Comparison of ENCODE assay signal across 17 cellular contexts in genomic region chr12:116420476-116420875, GRCh38.
A peak's percentile ranks its signal among the peaks of the same experiment; 100 is the strongest.
DNase-seq lines count a peak whose midpoint lies in the region; ATAC-seq, FAIRE-seq and TF ChIP-seq lines count a peak whose summit lies in the region.
"Had no signal": no experiment of that assay in that cellular context is flagged by ENCODE, and none has a peak within 500 bp of the region (broad histone marks: within the 10 kb centered on the region; RNA-seq: fewer than 3 reads in every experiment).

No MANE protein-coding gene starts in this region.

- H3K36me3 Mint-ChIP-seq in GM23338 (ENCODE audit: low read depth), result no peaks in the 10 kb centered on the region
- H3K36me3 Mint-ChIP-seq in neural progenitor cell, result no peaks in the 10 kb centered on the region
- no peaks in the 10 kb centered on the region for H3K36me3 Mint-ChIP-seq in stimulated activated effector memory CD8-positive, alpha-beta T cell treated with anti-CD3 and anti-CD28 coated beads, Interleukin-12 subunit alpha, Interleukin-12 subunit beta, amount 100 ng/mL, for 72 hours

- TF ChIP-seq CTCF in GM23338 (conservative IDR thresholded peaks at IDR 0.05; ENCODE audit: low read depth in 2 of 2) (no peak), K562 (IDR thresholded peaks at IDR 0.05 in 2 of 3, conservative IDR thresholded peaks at IDR 0.05 in 1 of 3; ENCODE audit: insufficient read depth in 2 of 3, low read depth in 1 of 3, low read length in 3 of 3) (no peak), neural progenitor cell (IDR thresholded peaks at IDR 0.05) (no peak)

- DNase-seq in DMS153 (lab: John Stamatoyannopoulos, UW) (peak; percentile 42), DMS153 treated with DMSO at 0.1 percent for 48 hours (lab: John Stamatoyannopoulos, UW; ENCODE audit: unreplicated experiment) (no peak), GM23338 (ENCODE audit: low spot score) (no peak), K562 (ENCODE audit: extremely low read depth in 1 of 4, low spot score in 3 of 4) (no peak), neural progenitor cell (ENCODE audit: low spot score) (no peak), HAP-1 (ENCODE audit: low spot score in 2 of 2) (no peak)
- no peak for DNase-seq in stimulated activated effector memory CD8-positive, alpha-beta T cell treated with anti-CD3 and anti-CD28 coated beads, Interleukin-12 subunit alpha, Interleukin-12 subunit beta, amount 100 ng/mL, for 72 hours (ENCODE audit: low spot score in 2 of 2)
- DNase-seq: CD8-positive, alpha-beta memory T cell; NCI-H146; NCI-H526 treated with DMSO at 0.1 percent for 48 hours; T-helper 9 cell had no signal

- H3K27ac ChIP-seq in GM23338 (ENCODE audit: low read depth) (no peak overlapping the region), K562 (ENCODE audit: extremely low read depth, low read depth, low read length) (no peak overlapping the region), neural progenitor cell (no peak overlapping the region)
- H3K27ac ChIP-seq: 22Rv1, BLaER1 had no signal

- no peak for TF ChIP-seq POLR2A in K562 (conservative IDR thresholded peaks at IDR 0.05)

- H3K9me2 ChIP-seq in GM23338 (ENCODE audit: insufficient read depth), result no peaks in the 10 kb centered on the region

- H3F3A ChIP-seq in GM23338 (replicated peaks; ENCODE audit: low read depth) (no peaks in the 10 kb centered on the region; the same call in 1 of the 2 replicates), neural progenitor cell (ENCODE audit: low read depth) (peaks cover 33% of the 10 kb centered on the region)

- H3K27me3 ChIP-seq in GM23338 (ENCODE audit: insufficient read depth) (no peaks in the 10 kb centered on the region), K562 (ENCODE audit: control insufficient read depth in 2 of 2, insufficient read depth in 2 of 2, low read length in 2 of 2) (no peaks in the 10 kb centered on the region), neural progenitor cell (no peaks in the 10 kb centered on the region), HAP-1 (ENCODE audit: low read depth) (no peaks in the 10 kb centered on the region)
- H3K27me3 ChIP-seq: BLaER1 had no signal

- in situ Hi-C loops in K562 (cut with MboI) (no loop called here), HAP-1 (cut with MboI; ENCODE audit: low sequenced_read_pairs) (no loop called here)

- no peaks in the 10 kb centered on the region for H3K9me1 ChIP-seq in K562 (ENCODE audit: control insufficient read depth, insufficient read depth, low read length)

- no peak for TF ChIP-seq EP300 in K562 (IDR thresholded peaks at IDR 0.05; ENCODE audit: low read length)

- FAIRE-seq in K562 (lab: Jason Lieb, UNC), result no peak
- FAIRE-seq: GM12891, H54, HepG2 had no signal

- H3K9me3 ChIP-seq in K562 (replicated peaks; ENCODE audit: control insufficient read depth, insufficient read depth, low read depth, low read length) (peaks cover 2% of the 10 kb centered on the region; the same call in 1 of the 2 replicates), neural progenitor cell (ENCODE audit: low read depth) (no peaks in the 10 kb centered on the region), HAP-1 (0 out of 2 replicates have a peak, but pooled peaks cover 3% of the 10 kb centered on the region)

- intact Hi-C loops in K562 (cut with micrococcal nuclease), result no loop called here

- H3K4me1 ChIP-seq in GM23338 (ENCODE audit: insufficient read depth), result peaks cover 4% of the 10 kb centered on the region; the same call in 1 of the 2 replicates
- peaks cover 0 to 3% of the 10 kb centered on the region in 2 experiments; a peak in 1 of 5 replicates for H3K4me1 ChIP-seq in K562 (replicated peaks in 1 of 2; ENCODE audit: control insufficient read depth in 2 of 2, insufficient read depth in 2 of 2, low read length in 2 of 2)
- peaks cover 19% of the 10 kb centered on the region for H3K4me1 ChIP-seq in neural progenitor cell
- H3K4me1 ChIP-seq in HAP-1, result peaks cover under 1% of the 10 kb centered on the region

- TF ChIP-seq RAD21 in K562 (CRISPR knock-in tag; conservative IDR thresholded peaks at IDR 0.05 in 1 of 2, IDR thresholded peaks at IDR 0.05 in 1 of 2), result no peak

- H3K36me3 ChIP-seq in GM23338 (ENCODE audit: insufficient read depth), result no peaks in the 10 kb centered on the region
- no peaks in the 10 kb centered on the region for H3K36me3 ChIP-seq in K562 (ENCODE audit: control insufficient read depth, insufficient read depth, low read length)
- H3K36me3 ChIP-seq in neural progenitor cell, result no peaks in the 10 kb centered on the region
- H3K36me3 ChIP-seq in HAP-1 (replicated peaks), result peaks cover 4% of the 10 kb centered on the region; the same call in 1 of the 2 replicates
- H3K36me3 ChIP-seq: BLaER1 had no signal

- H3K4me1 Mint-ChIP-seq in GM23338, result no peaks in the 10 kb centered on the region; the same call in 2 of the 3 replicates
- peaks cover 10% of the 10 kb centered on the region for H3K4me1 Mint-ChIP-seq in neural progenitor cell
- H3K4me1 Mint-ChIP-seq in stimulated activated effector memory CD8-positive, alpha-beta T cell treated with anti-CD3 and anti-CD28 coated beads, Interleukin-12 subunit alpha, Interleukin-12 subunit beta, amount 100 ng/mL, for 72 hours, result no peaks in the 10 kb centered on the region
- H3K4me1 Mint-ChIP-seq: CD8-positive, alpha-beta memory T cell had no signal

- no peaks in the 10 kb centered on the region for H4K20me1 ChIP-seq in GM23338 (replicated peaks; ENCODE audit: insufficient read depth)
- H4K20me1 ChIP-seq in K562 (replicated peaks; ENCODE audit: control insufficient read depth, insufficient read depth, low read length), result no peaks in the 10 kb centered on the region
- H4K20me1 ChIP-seq in neural progenitor cell (ENCODE audit: low read depth), result no peaks in the 10 kb centered on the region
- H4K20me1 ChIP-seq: BLaER1 had no signal

- H3K27me3 Mint-ChIP-seq in GM23338 (ENCODE audit: insufficient read depth, low read depth, poor library complexity), result peaks cover 2% of the 10 kb centered on the region
- peaks cover 3% of the 10 kb centered on the region for H3K27me3 Mint-ChIP-seq in neural progenitor cell (ENCODE audit: insufficient read depth, low read depth)

- POLR2A ChIA-PET in K562 (lab: Yijun Ruan, JAX), result no interaction called here

- no peak overlapping the region for H3K27ac Mint-ChIP-seq in GM23338
- no peak overlapping the region for H3K27ac Mint-ChIP-seq in neural progenitor cell
- no peak overlapping the region for H3K27ac Mint-ChIP-seq in stimulated activated effector memory CD8-positive, alpha-beta T cell treated with anti-CD3 and anti-CD28 coated beads, Interleukin-12 subunit alpha, Interleukin-12 subunit beta, amount 100 ng/mL, for 72 hours
- H3K27ac Mint-ChIP-seq: CD8-positive, alpha-beta memory T cell had no signal

- no peak overlapping the region for H3K9ac ChIP-seq in K562 (ENCODE audit: insufficient read depth in 1 of 2, low read depth in 2 of 2, low read length in 2 of 2)
- no peak overlapping the region for H3K9ac ChIP-seq in neural progenitor cell
- H3K9ac ChIP-seq: BLaER1 had no signal

- WGBS in K562 (ENCODE audit: insufficient coverage, low coverage, missing lambda C conversion rate), result 31% methylated on average over 3 of the region's 3 CpGs

- H3K79me2 ChIP-seq in GM23338 (replicated peaks; ENCODE audit: insufficient read depth) (no peaks in the 10 kb centered on the region), K562 (ENCODE audit: control insufficient read depth, insufficient read depth, low read length) (no peaks in the 10 kb centered on the region), neural progenitor cell (ENCODE audit: low read depth) (no peaks in the 10 kb centered on the region)

- CTCF ChIA-PET in K562 (lab: Yijun Ruan, JAX; ENCODE audit: low intra/inter-chr PET ratio), result no interaction called here

- ATAC-seq in GM23338, result no peak
- ATAC-seq in K562, result no peak
- ATAC-seq in stimulated activated effector memory CD8-positive, alpha-beta T cell treated with anti-CD3 and anti-CD28 coated beads, Interleukin-12 subunit alpha, Interleukin-12 subunit beta, amount 100 ng/mL, for 72 hours, result no peak
- ATAC-seq in HG03469 (IDR thresholded peaks at IDR 0.05; ENCODE audit: unreplicated experiment), result no peak
- ATAC-seq: HepG2 had no signal

- no TSS peak for BruUV-seq in K562 (replicated peaks; lab: Mats Ljungman, UMichigan)

- H3K4me2 ChIP-seq in GM23338 (no peak overlapping the region), K562 (ENCODE audit: insufficient read depth, low read length) (no peak overlapping the region), neural progenitor cell (peak overlapping the region; percentile 49)
- H3K4me2 ChIP-seq: BLaER1 had no signal

- H3K9me3 Mint-ChIP-seq in GM23338 (no peaks in the 10 kb centered on the region; the same call in 2 of the 3 replicates), neural progenitor cell (no peaks in the 10 kb centered on the region)
- H3K9me3 Mint-ChIP-seq in stimulated activated effector memory CD8-positive, alpha-beta T cell treated with anti-CD3 and anti-CD28 coated beads, Interleukin-12 subunit alpha, Interleukin-12 subunit beta, amount 100 ng/mL, for 72 hours, result no peaks in the 10 kb centered on the region

- H2AFZ ChIP-seq in GM23338 (peak overlapping the region; percentile 63; the same call in 1 of the 2 replicates), K562 (ENCODE audit: low read depth, low read length) (0 out of 2 replicates have a peak overlapping the region, but pooled peaks have one; percentile 17), neural progenitor cell (replicated peaks) (peak overlapping the region; percentile 16)

- H3K4me3 Mint-ChIP-seq in GM23338 (no peak overlapping the region), neural progenitor cell (no peak overlapping the region)
- H3K4me3 Mint-ChIP-seq in stimulated activated effector memory CD8-positive, alpha-beta T cell treated with anti-CD3 and anti-CD28 coated beads, Interleukin-12 subunit alpha, Interleukin-12 subunit beta, amount 100 ng/mL, for 72 hours, result no peak overlapping the region
- H3K4me3 Mint-ChIP-seq: CD8-positive, alpha-beta memory T cell had no signal

- H3K4me3 ChIP-seq in GM23338, result no peak overlapping the region
- no peak overlapping the region for H3K4me3 ChIP-seq in K562
- H3K4me3 ChIP-seq in neural progenitor cell, result no peak overlapping the region
- no peak overlapping the region for H3K4me3 ChIP-seq in HAP-1
- H3K4me3 ChIP-seq: BLaER1 had no signal

TF ChIP-seq in GM23338, 12 proteins besides CTCF, POLR2A, EP300 and RAD21 (continues in another document):
- no peak for TF ChIP-seq NANOG (IDR thresholded peaks at IDR 0.05; ENCODE audit: borderline replicate concordance)
- no peak for TF ChIP-seq ZNF114 (CRISPR knock-in tag; IDR thresholded peaks at IDR 0.05)
- no peak for TF ChIP-seq EZH2 (IDR thresholded peaks at IDR 0.05; ENCODE audit: low read depth, unreplicated experiment)
- no peak for TF ChIP-seq ZNF331 (CRISPR knock-in tag; IDR thresholded peaks at IDR 0.05; ENCODE audit: low read depth)

TF ChIP-seq in K562, 482 proteins besides CTCF, POLR2A, EP300 and RAD21:
- TF ChIP-seq ZNF316 (IDR thresholded peaks at IDR 0.05) (no peak), CBX1 (IDR thresholded peaks at IDR 0.05; ENCODE audit: low read depth) (no peak), ZNF12 (CRISPR knock-in tag; IDR thresholded peaks at IDR 0.05) (no peak)
